23 cellular contexts compared by ENCODE assay signal in genomic region chr1:10829067-10829818, GRCh38.
"Had no signal": no experiment of that assay in that cellular context is flagged by ENCODE, and none has a peak within 500 bp of the region (broad histone marks: within the 10 kb centered on the region; RNA-seq: fewer than 3 reads in every experiment).

No MANE protein-coding gene starts in this region.

- ATAC-seq: heart right ventricle; left lung; lower lobe of right lung; natural killer cell; sciatic nerve; stimulated activated memory B cell treated with anti-CD40 and anti-IgM and Interleukin-4, amounts not matched to agents 10 μg/mL and 1 μg/mL and 100 μg/mL, for 72 hours had no signal

- H3K4me1 ChIP-seq: heart right ventricle, left lung, lower lobe of right lung, parathyroid adenoma, prostate gland, spleen, testis, transverse colon had no signal

- H3K27me3 ChIP-seq: testis had no signal

- FAIRE-seq: colon, endothelial cell of umbilical vein, islet of Langerhans had no signal

- DNase-seq: cerebellar nuclear complex; endodermal cell; foreskin melanocyte; heart right ventricle; hypothalamus; kidney glomerular epithelial cell; left lung; lower lobe of right lung; natural killer cell; occipital lobe; spleen; stimulated activated CD4-positive, alpha-beta T cell treated with anti-CD3 and anti-CD28 coated beads, Interleukin-15, amount 100 ng/mL, for 24 hours; stimulated activated CD4-positive, alpha-beta T cell treated with anti-CD3 and anti-CD28 coated beads, Interleukin-1b, Interleukin-23, amount 100 ng/mL, for 48 hours; stimulated activated CD4-positive, alpha-beta T cell treated with anti-CD3 and anti-CD28 coated beads, Interleukin-4, amount 100 ng/mL, for 24 hours; testis; transverse colon had no signal

- H3K27ac ChIP-seq: heart right ventricle, left lung, lower lobe of right lung, parathyroid adenoma, prostate gland, spleen, testis, transverse colon had no signal

- H3K79me2 ChIP-seq: parathyroid adenoma had no signal

- H3K9ac ChIP-seq: parathyroid adenoma had no signal

- H3K9me3 ChIP-seq: heart right ventricle, left lung, lower lobe of right lung, prostate gland, spleen, testis, transverse colon had no signal

- H3K36me3 ChIP-seq: heart right ventricle, left lung, lower lobe of right lung, prostate gland, spleen, transverse colon had no signal

- H2AFZ ChIP-seq: parathyroid adenoma had no signal

- H3K4me3 ChIP-seq: heart right ventricle, left lung, lower lobe of right lung, prostate gland, spleen, testis, transverse colon had no signal
